In genomic region chr11:5722622-5723021, GRCh38 we compare ENCODE assay signal across 34 cellular contexts. TPM values are rescaled to one million over a fixed set of nuclear protein-coding genes. Genes with fewer than 3 reads are reported as not detected.
"Had no signal": no experiment of that assay in that cellular context is flagged by ENCODE, and none has a peak within 500 bp of the region (broad histone marks: within the 10 kb centered on the region; RNA-seq: fewer than 3 reads in every experiment).

No MANE protein-coding gene starts in this region.

- FAIRE-seq: keratinocyte, pancreas had no signal

- H3K36me3 ChIP-seq: heart right ventricle, left lung, pancreas, prostate gland, sigmoid colon, stomach, thyroid gland, transverse colon, upper lobe of left lung, vagina had no signal

- H3K27ac ChIP-seq: heart right ventricle, left lung, pancreas, prostate gland, sigmoid colon, stomach, testis, thyroid gland, transverse colon, upper lobe of left lung, vagina had no signal

- H3K4me3 ChIP-seq: heart right ventricle, left lung, lung, pancreas, prostate gland, sigmoid colon, smooth muscle cell, stomach, testis, thyroid gland, transverse colon, upper lobe of left lung, vagina had no signal

- H3K4me1 ChIP-seq: heart right ventricle, left lung, pancreas, prostate gland, sigmoid colon, stomach, testis, thyroid gland, transverse colon, upper lobe of left lung, vagina had no signal

- H3K4me2 ChIP-seq: smooth muscle cell had no signal

- H3K27me3 ChIP-seq: heart right ventricle, left lung, pancreas, sigmoid colon, stomach, testis, thyroid gland, transverse colon, upper lobe of left lung, vagina had no signal

- H3K9me3 ChIP-seq: heart right ventricle, left lung, pancreas, prostate gland, sigmoid colon, stomach, testis, thyroid gland, transverse colon, upper lobe of left lung, vagina had no signal

- ATAC-seq: heart right ventricle; left cardiac atrium; left lung; naive thymus-derived CD4-positive, alpha-beta T cell; natural killer cell treated with Interleukin-12 subunit alpha and Interleukin-12 subunit beta and Interleukin-15 and Interleukin-18, amount 100 ng/mL, for 72 hours; pancreas; right cardiac atrium; stimulated activated memory B cell treated with anti-CD40 and anti-IgM and Interleukin-4, amounts not matched to agents 10 μg/mL and 1 μg/mL and 100 μg/mL, for 72 hours had no signal

- DNase-seq: heart right ventricle; hippocampal formation; kidney glomerular epithelial cell; left cardiac atrium; left lung; mesendoderm; naive thymus-derived CD4-positive, alpha-beta T cell; pancreas; posterior cingulate gyrus; retina; right cardiac atrium; sigmoid colon; stimulated activated CD4-positive, alpha-beta T cell treated with anti-CD3 and anti-CD28 coated beads, Interleukin-1b, Interleukin-23, amount 100 ng/mL, for 48 hours; stimulated activated CD4-positive, alpha-beta T cell treated with anti-CD3 and anti-CD28 coated beads, Interleukin-2, amount 100 ng/mL, for 48 hours; stimulated activated CD4-positive, alpha-beta T cell treated with anti-CD3 and anti-CD28 coated beads, Interleukin-4, amount 100 ng/mL, for 4 hours; stimulated activated CD8-positive, alpha-beta memory T cell treated with anti-CD3 and anti-CD28 coated beads, Interleukin-4, amount 100 ng/mL, for 48 hours; stimulated activated naive CD4-positive, alpha-beta T cell treated with Interleukin-2 at 50 U/mL for 16 hours; stomach; testis; thyroid gland; transverse colon; upper lobe of left lung had no signal

RNA-seq across cellular contexts. Expression of gene OR56B1, which starts 13.6 kb away (rescaled TPM):
- total RNA-seq: heart right ventricle, left cardiac atrium, left lung, lung, myocyte, pancreas, prostate gland, right cardiac atrium, smooth muscle cell, thyroid gland, transverse colon, vagina had no signal
- polyA plus RNA-seq: heart right ventricle, keratinocyte, neural cell, pancreas, right cardiac atrium, smooth muscle cell, stomach, urinary bladder had no signal

RNA-seq across cellular contexts. Expression of gene OR52N4, which starts 31.4 kb away (rescaled TPM):
- total RNA-seq: left cardiac atrium, lower leg skin, mesothelial cell of epicardium, myocyte, pancreas, prostate gland, right cardiac atrium, stomach, transverse colon, urinary bladder, vagina had no signal
- polyA plus RNA-seq: heart right ventricle, keratinocyte, neural cell, right cardiac atrium, smooth muscle cell had no signal
